In genomic region chr5:142829821-142830220, GRCh38 we compare ENCODE assay signal across 1 cellular context.
TF ChIP-seq lines count a peak whose summit lies in the region.

No MANE protein-coding gene starts in this region.

TF ChIP-seq in HCT116, 20 proteins besides CTCF, POLR2A, EP300 and RAD21 (continued from another document):
- TF ChIP-seq, protein P1, sequence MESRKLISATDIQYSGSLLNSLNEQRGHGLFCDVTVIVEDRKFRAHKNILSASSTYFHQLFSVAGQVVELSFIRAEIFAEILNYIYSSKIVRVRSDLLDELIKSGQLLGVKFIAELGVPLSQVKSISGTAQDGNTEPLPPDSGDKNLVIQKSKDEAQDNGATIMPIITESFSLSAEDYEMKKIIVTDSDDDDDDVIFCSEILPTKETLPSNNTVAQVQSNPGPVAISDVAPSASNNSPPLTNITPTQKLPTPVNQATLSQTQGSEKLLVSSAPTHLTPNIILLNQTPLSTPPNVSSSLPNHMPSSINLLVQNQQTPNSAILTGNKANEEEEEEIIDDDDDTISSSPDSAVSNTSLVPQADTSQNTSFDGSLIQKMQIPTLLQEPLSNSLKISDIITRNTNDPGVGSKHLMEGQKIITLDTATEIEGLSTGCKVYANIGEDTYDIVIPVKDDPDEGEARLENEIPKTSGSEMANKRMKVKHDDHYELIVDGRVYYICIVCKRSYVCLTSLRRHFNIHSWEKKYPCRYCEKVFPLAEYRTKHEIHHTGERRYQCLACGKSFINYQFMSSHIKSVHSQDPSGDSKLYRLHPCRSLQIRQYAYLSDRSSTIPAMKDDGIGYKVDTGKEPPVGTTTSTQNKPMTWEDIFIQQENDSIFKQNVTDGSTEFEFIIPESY (IDR thresholded peaks at IDR 0.05; ENCODE audit: extremely low read depth, insufficient replicate concordance, low read length), result no peak
- TF ChIP-seq ELF1 (IDR thresholded peaks at IDR 0.05; ENCODE audit: borderline replicate concordance, low read depth), result no peak
- TF ChIP-seq SIN3A (IDR thresholded peaks at IDR 0.05; ENCODE audit: low read depth), result no peak
